ENCODE assay signal across 8 cellular contexts in the genomic region with DNA sequence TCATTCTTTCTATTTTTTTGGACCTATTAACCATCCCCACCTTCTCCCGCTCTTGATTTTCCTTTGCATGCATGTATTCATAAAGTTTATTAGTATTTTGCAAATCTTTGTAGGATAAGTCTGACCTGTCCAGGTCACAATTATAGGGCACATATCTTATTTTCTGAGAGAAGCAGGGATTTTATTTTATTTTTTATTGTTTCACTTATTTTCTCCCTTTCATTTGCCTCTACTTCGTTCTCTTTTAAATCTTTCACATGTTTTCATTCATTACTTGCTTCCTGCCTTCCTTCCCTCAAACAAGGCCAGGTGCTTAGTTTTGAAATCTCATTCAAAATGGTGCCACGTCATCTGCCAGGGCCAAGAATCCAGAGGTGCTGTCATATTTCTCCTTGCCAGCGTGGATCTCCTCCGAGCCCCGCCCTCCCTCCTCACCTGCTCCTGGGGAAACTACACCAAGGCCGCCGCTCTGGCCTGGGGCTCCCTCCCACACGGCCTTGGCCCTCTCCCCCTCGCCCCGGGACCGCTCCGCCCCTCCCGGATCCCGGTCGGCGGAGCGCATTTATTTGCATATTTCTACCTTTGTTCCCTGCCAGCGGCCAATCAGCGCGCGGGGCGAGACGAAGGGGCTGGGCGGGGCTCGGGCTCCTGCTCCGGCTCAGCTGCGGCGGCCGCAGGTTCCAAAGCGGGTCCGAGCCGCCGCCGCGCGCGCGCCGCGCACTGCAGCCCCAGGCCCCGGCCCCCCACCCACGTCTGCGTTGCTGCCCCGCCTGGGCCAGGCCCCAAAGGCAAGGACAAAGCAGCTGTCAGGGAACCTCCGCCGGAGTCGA. TPM values are rescaled to one million over a fixed set of nuclear protein-coding genes. Genes with fewer than 3 reads are reported as not detected.
DNase-seq lines count a peak whose midpoint lies in the region; FAIRE-seq and TF ChIP-seq lines count a peak whose summit lies in the region.

Gene TSPAN13 (plus strand): TSS at position 654 of the 830 bp plus-strand sequence. CDS start 213 bp downstream, outside the sequence.

- DNase-seq in Caki2 (ENCODE audit: low read depth) (peak; percentile 97), H54 (ENCODE audit: insufficient read length, low spot score) (peak; percentile 93), NCI-H1048 (lab: John Stamatoyannopoulos, UW) (peak; percentile 72), SK-N-DZ (ENCODE audit: low spot score) (peak; percentile 90), cardiac muscle cell (ENCODE audit: low read depth in 1 of 2, low spot score in 1 of 2) (peak; percentile 71 to 95), osteoblast (ENCODE audit: insufficient read length, low spot score, missing footprints) (peak; percentile 87), thyroid gland (peak; percentile 95 to 96)

- no peaks in the 10 kb centered on the region for H4K20me1 ChIP-seq in osteoblast (ENCODE audit: insufficient read depth, low read length)

- 3 to 4% (median 4%) methylated on average over 46 to 48 of the region's 48 CpGs for WGBS in adipose tissue, 3 donors
- WGBS in thyroid gland, 2 donors: 6 to 10% methylated on average over 18 to 23 of the region's 48 CpGs

- in situ Hi-C loops in Caki2 (cut with HindIII; ENCODE audit: low pct_unique_long_range_greater_than_20kb, low sequenced_read_pairs): no loop called here

- no peak within 1 kb of the TSS for H3K27ac ChIP-seq in adipose tissue (ENCODE audit: low read depth, low read length)
- H3K27ac ChIP-seq in cardiac muscle cell: peak within 1 kb of the TSS; percentile 72
- H3K27ac ChIP-seq in osteoblast (ENCODE audit: low read depth, low read length): peak within 1 kb of the TSS; percentile 7
- H3K27ac ChIP-seq in thyroid gland: peak within 1 kb of the TSS in 2 of 3 donors; percentile 62 to 74

- peaks cover 18% of the 10 kb centered on the region for H3K4me1 ChIP-seq in cardiac muscle cell (ENCODE audit: low read depth)
- peaks cover 12% of the 10 kb centered on the region for H3K4me1 ChIP-seq in osteoblast (ENCODE audit: insufficient read depth, low read length)
- H3K4me1 ChIP-seq in thyroid gland: peaks cover 10 to 14% of the 10 kb centered on the region in 2 donors

- H3K9me3 ChIP-seq in cardiac muscle cell (ENCODE audit: low read depth) (no peaks in the 10 kb centered on the region), osteoblast (ENCODE audit: low read depth, low read length) (no peaks in the 10 kb centered on the region), thyroid gland (no peaks in the 10 kb centered on the region)

- peak within 1 kb of the TSS; percentile 91 for H2AFZ ChIP-seq in osteoblast (ENCODE audit: low read length)

- TF ChIP-seq POLR2A in H54 (IDR thresholded peaks at IDR 0.05; ENCODE audit: low read depth, low read length) (no peak), thyroid gland (IDR thresholded peaks at IDR 0.05) (peak in 1 of 2 donors; percentile 94)

- H3K4me3 ChIP-seq in cardiac muscle cell (peak within 1 kb of the TSS; percentile 92), osteoblast (ENCODE audit: insufficient read depth, low read length) (peak within 1 kb of the TSS; percentile 85), thyroid gland (replicated peaks in 1 of 3) (peak within 1 kb of the TSS; percentile 54 to 67 (median 63))

- peak within 1 kb of the TSS; percentile 95 for H3K4me2 ChIP-seq in osteoblast (ENCODE audit: insufficient read depth, low read length)

- peak; percentile 55 for FAIRE-seq in H54 (lab: Jason Lieb, UNC)

- H3K79me2 ChIP-seq in osteoblast (ENCODE audit: insufficient read depth, low read length): no peaks in the 10 kb centered on the region

- H3K36me3 ChIP-seq in cardiac muscle cell (no peaks in the 10 kb centered on the region), osteoblast (ENCODE audit: insufficient read depth, low read length) (no peaks in the 10 kb centered on the region), thyroid gland (no peaks in the 10 kb centered on the region)

- TF ChIP-seq CTCF in cardiac muscle cell (IDR thresholded peaks at IDR 0.05; ENCODE audit: low read depth, low read length) (no peak), osteoblast (IDR thresholded peaks at IDR 0.05; ENCODE audit: extremely low read depth, low read depth, low read length) (no peak), thyroid gland (IDR thresholded peaks at IDR 0.05) (no peak)

- intact Hi-C loops in thyroid gland (cut with DNase I): loop anchor here (10.0 kb wide), 1 partner anchor 109 kb away; the partner anchor contains the start of genes ANKMY2 and BZW2

- H3K27me3 ChIP-seq in cardiac muscle cell (no peaks in the 10 kb centered on the region), osteoblast (ENCODE audit: insufficient read depth, low read length) (no peaks in the 10 kb centered on the region), thyroid gland (no peaks in the 10 kb centered on the region)

RNA-seq across cellular contexts. Expression of gene TSPAN13, which starts in this region (rescaled TPM):
- 47.5 and 57.1 TPM in 2 replicates for total RNA-seq in Caki2 (2014; rRNA removed; shearing (Covaris generic); ENCODE audit: low replicate concordance)
- 38.4 and 42.4 TPM in 2 replicates for polyA plus RNA-seq in SK-N-DZ (2014; cell fraction: cytosol; rRNA removed)
- polyA plus RNA-seq in SK-N-DZ (2014; cell fraction: nucleus; rRNA removed): 16.9 and 20.2 TPM in 2 replicates
- polyA plus RNA-seq in adipose tissue (10 to 100 TPM; 35.5 to 52.1 (median 42.4) TPM), cardiac muscle cell (103 and 152 TPM in 2 replicates)
- total RNA-seq in cardiac muscle cell (34.2 and 63.6 TPM in 2 replicates), osteoblast (1.8 TPM in 2 replicates), thyroid gland (10 to 100 TPM; 16.8 to 31.1 (median 28.2) TPM)
